34 cellular contexts compared by ENCODE assay signal in genomic region chr16:47697826-47698225, GRCh38.
"Had no signal": no experiment of that assay in that cellular context is flagged by ENCODE, and none has a peak within 500 bp of the region (broad histone marks: within the 10 kb centered on the region; RNA-seq: fewer than 3 reads in every experiment).

No MANE protein-coding gene starts in this region.

- H3K4me3 ChIP-seq: MG63 had no signal

- DNase-seq: Karpas-422, Kasumi-1, MG63, MM.1S, MV-4-11, NCI-H1048, NCI-H1092, NCI-H1092 treated with DMSO at 0.1 percent for 48 hours, NCI-H1105, NCI-H1105 treated with DMSO at 0.1 percent for 48 hours, NCI-H1417, NCI-H1417 treated with DMSO at 0.1 percent for 48 hours, NCI-H1436, NCI-H1436 treated with DMSO at 0.1 percent for 48 hours, NCI-H146, NCI-H1694, NCI-H1694 treated with DMSO at 0.1 percent for 48 hours, NCI-H187, NCI-H187 treated with DMSO at 0.1 percent for 48 hours, NCI-H1930, NCI-H2029, NCI-H2029 treated with DMSO at 0.1 percent for 48 hours, NCI-H2081, NCI-H2081 treated with DMSO at 0.1 percent for 48 hours, NCI-H2107, NCI-H2171, NCI-H2171 treated with DMSO at 0.1 percent for 48 hours, NCI-H2227 treated with DMSO at 0.1 percent for 48 hours, NCI-H226, NCI-H345, NCI-H446, NCI-H446 treated with DMSO at 0.1 percent for 48 hours, NCI-H510A, NCI-H510A treated with DMSO at 0.1 percent for 48 hours had no signal

- H3K27me3 ChIP-seq: MG63 had no signal

- H3K9me3 ChIP-seq: MG63 had no signal

- H3K36me3 ChIP-seq: MG63 had no signal
